Comparison of ENCODE assay signal across 18 cellular contexts in genomic region chr10:121811386-121811785, GRCh38.
DNase-seq lines count a peak whose midpoint lies in the region; ATAC-seq and TF ChIP-seq lines count a peak whose summit lies in the region.
"Had no signal": no experiment of that assay in that cellular context is flagged by ENCODE, and none has a peak within 500 bp of the region (broad histone marks: within the 10 kb centered on the region; RNA-seq: fewer than 3 reads in every experiment).

No MANE protein-coding gene starts in this region.

- no peaks in the 10 kb centered on the region for H3K79me2 ChIP-seq in trophoblast cell (ENCODE audit: control insufficient read depth, insufficient read depth, low read length, poor library complexity)

- H4K12ac ChIP-seq in trophoblast cell (ENCODE audit: low read depth, low read length) = no peak overlapping the region

- H3K4me3 ChIP-seq in epithelial cell of esophagus (ENCODE audit: low read length) (no peak overlapping the region), trophoblast cell (ENCODE audit: low read depth, low read length) (no peak overlapping the region), mucosa of descending colon (no peak overlapping the region)
- H3K4me3 ChIP-seq: BLaER1, GM12878 had no signal

- no peak overlapping the region for H4K91ac ChIP-seq in trophoblast cell (ENCODE audit: low read depth, low read length)

- H3K4me1 ChIP-seq in trophoblast cell (ENCODE audit: control insufficient read depth in 1 of 2, insufficient read depth in 2 of 2, low read length in 2 of 2) (peaks cover 0 to 3% of the 10 kb centered on the region in 2 experiments), mucosa of descending colon (ENCODE audit: low read depth) (no peaks in the 10 kb centered on the region)
- H3K4me1 ChIP-seq: BLaER1 had no signal

- no peak overlapping the region for H2BK12ac ChIP-seq in trophoblast cell (ENCODE audit: low read length)

- intact Hi-C loops in mucosa of descending colon (cut with DNase I, micrococcal nuclease) = no loop called here

- H3K18ac ChIP-seq in trophoblast cell (ENCODE audit: low read length) = no peak overlapping the region

- H2AK5ac ChIP-seq in trophoblast cell (ENCODE audit: low read length) = no peak overlapping the region

- H3K4me2 ChIP-seq in trophoblast cell (ENCODE audit: low read length) = no peak overlapping the region
- H3K4me2 ChIP-seq: BLaER1 had no signal

- no peak overlapping the region for H2BK120ac ChIP-seq in trophoblast cell (ENCODE audit: insufficient read depth, low read length, poor library complexity)

- H3K14ac ChIP-seq in trophoblast cell (ENCODE audit: low read length) = no peak overlapping the region

- no peak overlapping the region for H3K23ac ChIP-seq in trophoblast cell (ENCODE audit: low read length)

- no CpG with 5 or more reads among the region's 2 CpGs for WGBS in trophoblast cell (ENCODE audit: extremely low coverage, insufficient coverage, insufficient read length)

- no peak for TF ChIP-seq CTCF in epithelial cell of esophagus (IDR thresholded peaks at IDR 0.05; ENCODE audit: insufficient read depth, low read depth, low read length, missing control alignments)
- TF ChIP-seq CTCF in mucosa of descending colon (IDR thresholded peaks at IDR 0.05) = no peak

- DNase-seq in ELF-1 (ENCODE audit: low read depth, low spot score) = peak; percentile 25
- peak; percentile 8 for DNase-seq in epithelial cell of esophagus (ENCODE audit: low read depth)
- DNase-seq in trophoblast cell = peak; percentile 75 to 91
- DNase-seq in mucosa of descending colon = no peak
- DNase-seq in hepatic stellate cell (ENCODE audit: low spot score) = no peak
- DNase-seq: Caco-2; CD4-positive, CD25-positive, alpha-beta regulatory T cell; CD8-positive, alpha-beta T cell; DMS153; DND-41; GDM1; H7; HCEC 1CT had no signal

- no peaks in the 10 kb centered on the region for H3K27me3 ChIP-seq in trophoblast cell (ENCODE audit: insufficient read depth, low read length)
- H3K27me3 ChIP-seq: BLaER1 had no signal

- H2AFZ ChIP-seq in trophoblast cell (ENCODE audit: insufficient read depth, low read length, poor library complexity) = no peak overlapping the region

- no peak for TF ChIP-seq POLR2A in GM18505 (IDR thresholded peaks at IDR 0.05; ENCODE audit: borderline replicate concordance, extremely low read depth, insufficient read depth, insufficient read length)

- H2BK5ac ChIP-seq in trophoblast cell (ENCODE audit: low read depth, low read length, poor library complexity) = no peak overlapping the region

- ATAC-seq in mucosa of descending colon (no peak), GM18505 (IDR thresholded peaks at IDR 0.05; ENCODE audit: unreplicated experiment) (no peak)
- ATAC-seq: CD8-positive, alpha-beta T cell; GM12878 had no signal

- H3K27ac ChIP-seq in trophoblast cell (ENCODE audit: low read depth, low read length) = no peak overlapping the region
- H3K27ac ChIP-seq: 22Rv1, BLaER1, C4-2B had no signal

- H3K9ac ChIP-seq in trophoblast cell (ENCODE audit: low read length) = no peak overlapping the region
- H3K9ac ChIP-seq: BLaER1 had no signal

- H4K8ac ChIP-seq in trophoblast cell (ENCODE audit: low read depth, low read length) = no peak overlapping the region

- H3K4ac ChIP-seq in trophoblast cell (ENCODE audit: low read depth, low read length) = no peak overlapping the region

- H3K36me3 ChIP-seq in trophoblast cell (ENCODE audit: control insufficient read depth in 1 of 2, insufficient read depth in 2 of 2, low read length in 2 of 2) (no peaks in the 10 kb centered on the region), mucosa of descending colon (ENCODE audit: low read depth) (no peaks in the 10 kb centered on the region)

- H3K9me3 ChIP-seq in trophoblast cell (ENCODE audit: insufficient read depth, low read depth, low read length) (no peaks in the 10 kb centered on the region), mucosa of descending colon (no peaks in the 10 kb centered on the region)
- H3K9me3 ChIP-seq: BLaER1, Caco-2 had no signal

- H3K79me1 ChIP-seq in trophoblast cell (ENCODE audit: low read length) = peaks cover 1% of the 10 kb centered on the region

Comparison
In these comparisons a context has a peak if more than half of its experiments do, and no peak if none do; other contexts are left out.
1. DNase-seq: peak in ELF-1 (single experiment), epithelial cell of esophagus (single experiment) and trophoblast cell (2 of 2); none in mucosa of descending colon (0 of 3) and hepatic stellate cell (single experiment).